In the genomic region with DNA sequence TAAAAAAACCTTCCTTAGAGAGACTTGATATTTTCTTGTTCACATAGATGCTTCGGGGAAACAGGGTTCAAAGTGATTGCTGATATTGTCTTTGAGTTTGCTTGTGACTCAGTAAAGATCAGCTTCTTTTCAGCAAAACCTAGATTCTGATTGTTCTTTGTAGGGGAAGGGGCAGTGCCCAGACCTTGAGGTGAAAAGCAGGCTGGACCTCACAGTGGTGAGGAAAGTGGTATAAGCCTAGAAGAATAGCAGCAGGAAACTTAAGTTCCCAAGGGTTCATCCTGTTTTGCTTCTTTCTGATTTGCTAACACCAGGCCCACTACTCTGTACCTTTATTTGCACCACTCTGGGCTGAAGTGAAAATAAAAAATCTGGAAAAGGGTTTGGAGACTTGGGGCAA, we compare ENCODE assay signal across 22 cellular contexts. TPM values are rescaled to one million over a fixed set of nuclear protein-coding genes. Genes with fewer than 3 reads are reported as not detected.
A peak's percentile ranks its signal among the peaks of the same experiment; 100 is the strongest.
DNase-seq lines count a peak whose midpoint lies in the region; ATAC-seq and TF ChIP-seq lines count a peak whose summit lies in the region.
"Had no signal": no experiment of that assay in that cellular context is flagged by ENCODE, and none has a peak within 500 bp of the region (broad histone marks: within the 10 kb centered on the region; RNA-seq: fewer than 3 reads in every experiment).

No MANE protein-coding gene starts in this region.

- no peaks in the 10 kb centered on the region for H3K9me3 Mint-ChIP-seq in activated naive CD8-positive, alpha-beta T cell (ENCODE audit: low read depth)
- no peaks in the 10 kb centered on the region for H3K9me3 Mint-ChIP-seq in activated naive CD8-positive, alpha-beta T cell treated with anti-CD3 and anti-CD28 coated beads for 36 hours
- no peaks in the 10 kb centered on the region for H3K9me3 Mint-ChIP-seq in stimulated activated naive B cell treated with anti-CD40 and anti-IgM and Interleukin-4, amounts not matched to agents 10 μg/mL and 1 μg/mL and 100 μg/mL, for 72 hours
- no peaks in the 10 kb centered on the region for H3K9me3 Mint-ChIP-seq in effector memory CD8-positive, alpha-beta T cell
- H3K9me3 Mint-ChIP-seq: CD8-positive, alpha-beta T cell; HFFc6 had no signal

- ATAC-seq in right lobe of liver = peak; percentile 24 to 75 (median 41)
- no peak for ATAC-seq in stimulated activated naive B cell treated with anti-CD40 and anti-IgM and Interleukin-4, amounts not matched to agents 10 μg/mL and 1 μg/mL and 100 μg/mL, for 72 hours (replicated peaks)
- ATAC-seq in effector memory CD8-positive, alpha-beta T cell (replicated peaks) = no peak
- ATAC-seq: CD8-positive, alpha-beta T cell; GM12878; HCT116 had no signal

- no peak overlapping the region for H3K27ac ChIP-seq in right lobe of liver
- H3K27ac ChIP-seq: BLaER1, HL-60 had no signal

- no peaks in the 10 kb centered on the region for H3K27me3 Mint-ChIP-seq in activated naive CD8-positive, alpha-beta T cell
- H3K27me3 Mint-ChIP-seq in activated naive CD8-positive, alpha-beta T cell treated with anti-CD3 and anti-CD28 coated beads for 36 hours = no peaks in the 10 kb centered on the region
- no peaks in the 10 kb centered on the region for H3K27me3 Mint-ChIP-seq in stimulated activated naive B cell treated with anti-CD40 and anti-IgM and Interleukin-4, amounts not matched to agents 10 μg/mL and 1 μg/mL and 100 μg/mL, for 72 hours
- no peaks in the 10 kb centered on the region for H3K27me3 Mint-ChIP-seq in effector memory CD8-positive, alpha-beta T cell

- peaks cover 9% of the 10 kb centered on the region for H3K4me1 Mint-ChIP-seq in activated naive CD8-positive, alpha-beta T cell (ENCODE audit: low read depth)
- peaks cover 16% of the 10 kb centered on the region for H3K4me1 Mint-ChIP-seq in activated naive CD8-positive, alpha-beta T cell treated with anti-CD3 and anti-CD28 coated beads for 36 hours
- peaks cover 0 to 2% of the 10 kb centered on the region in 2 donors for H3K4me1 Mint-ChIP-seq in stimulated activated naive B cell treated with anti-CD40 and anti-IgM and Interleukin-4, amounts not matched to agents 10 μg/mL and 1 μg/mL and 100 μg/mL, for 72 hours
- H3K4me1 Mint-ChIP-seq in effector memory CD8-positive, alpha-beta T cell (ENCODE audit: low read depth in 2 of 2) = peaks cover 0 to 3% of the 10 kb centered on the region in 2 donors

- no peak for TF ChIP-seq CTCF in right lobe of liver (IDR thresholded peaks at IDR 0.05)

- no peaks in the 10 kb centered on the region for H3K27me3 ChIP-seq in right lobe of liver
- H3K27me3 ChIP-seq: BLaER1 had no signal

- no peak for DNase-seq in activated naive CD8-positive, alpha-beta T cell treated with anti-CD3 and anti-CD28 coated beads for 36 hours
- DNase-seq in dermis blood vessel endothelial cell = peak; percentile 75
- DNase-seq in right lobe of liver = no peak
- DNase-seq in stimulated activated naive B cell treated with anti-CD40 and anti-IgM and Interleukin-4, amounts not matched to agents 10 μg/mL and 1 μg/mL and 100 μg/mL, for 72 hours = no peak
- DNase-seq in NCI-H1930 (lab: John Stamatoyannopoulos, UW) = no peak
- no peak for DNase-seq in C1 segment of cervical spinal cord (lab: John Stamatoyannopoulos, UW)
- no peak for DNase-seq in effector memory CD8-positive, alpha-beta T cell
- DNase-seq: 8988T; Calu3; CD8-positive, alpha-beta T cell; DMS53; DND-41; EL; GOT3; H7; HFFc6; IMR-90 had no signal

- no peaks in the 10 kb centered on the region for H3K9me3 ChIP-seq in right lobe of liver

- H3K36me3 ChIP-seq in right lobe of liver = peaks cover 4 to 88% (median 21%) of the 10 kb centered on the region in 4 donors

- intact Hi-C loops in right lobe of liver (cut with DNase I) = no loop called here

- peaks cover 11% of the 10 kb centered on the region for H3K36me3 Mint-ChIP-seq in activated naive CD8-positive, alpha-beta T cell
- H3K36me3 Mint-ChIP-seq in activated naive CD8-positive, alpha-beta T cell treated with anti-CD3 and anti-CD28 coated beads for 36 hours = peaks cover 32% of the 10 kb centered on the region
- H3K36me3 Mint-ChIP-seq in stimulated activated naive B cell treated with anti-CD40 and anti-IgM and Interleukin-4, amounts not matched to agents 10 μg/mL and 1 μg/mL and 100 μg/mL, for 72 hours = peaks cover 40% of the 10 kb centered on the region in 2 donors
- H3K36me3 Mint-ChIP-seq in effector memory CD8-positive, alpha-beta T cell (ENCODE audit: insufficient read depth) = peaks cover 95% of the 10 kb centered on the region

- peak overlapping the region; percentile 41 for H3K27ac Mint-ChIP-seq in activated naive CD8-positive, alpha-beta T cell
- no peak overlapping the region for H3K27ac Mint-ChIP-seq in activated naive CD8-positive, alpha-beta T cell treated with anti-CD3 and anti-CD28 coated beads for 36 hours
- H3K27ac Mint-ChIP-seq in stimulated activated naive B cell treated with anti-CD40 and anti-IgM and Interleukin-4, amounts not matched to agents 10 μg/mL and 1 μg/mL and 100 μg/mL, for 72 hours = peak overlapping the region; percentile 20
- H3K27ac Mint-ChIP-seq in effector memory CD8-positive, alpha-beta T cell = no peak overlapping the region
- H3K27ac Mint-ChIP-seq: CD8-positive, alpha-beta T cell; HFFc6 had no signal

- H3K4me3 ChIP-seq in right lobe of liver = no peak overlapping the region
- H3K4me3 ChIP-seq: BLaER1, GM12878 had no signal

- H3K4me3 Mint-ChIP-seq in activated naive CD8-positive, alpha-beta T cell = no peak overlapping the region
- H3K4me3 Mint-ChIP-seq in activated naive CD8-positive, alpha-beta T cell treated with anti-CD3 and anti-CD28 coated beads for 36 hours = no peak overlapping the region
- H3K4me3 Mint-ChIP-seq in stimulated activated naive B cell treated with anti-CD40 and anti-IgM and Interleukin-4, amounts not matched to agents 10 μg/mL and 1 μg/mL and 100 μg/mL, for 72 hours = no peak overlapping the region
- H3K4me3 Mint-ChIP-seq in effector memory CD8-positive, alpha-beta T cell = no peak overlapping the region
- H3K4me3 Mint-ChIP-seq: CD8-positive, alpha-beta T cell; HFFc6 had no signal

- no peak for TF ChIP-seq POLR2A in right lobe of liver (IDR thresholded peaks at IDR 0.05)

- no peaks in the 10 kb centered on the region for H3K4me1 ChIP-seq in right lobe of liver
- H3K4me1 ChIP-seq: BLaER1 had no signal

- 80% methylated on average over 1 of the region's 1 CpG for WGBS in right lobe of liver (ENCODE audit: insufficient coverage, low coverage, low lambda C conversion rate, missing lambda C conversion rate)

RNA-seq across cellular contexts. Expression of gene UBXN4, which starts 20.9 kb away (rescaled TPM):
- 10 to 100 TPM; 70.6 to 81.8 TPM for total RNA-seq in activated naive CD8-positive, alpha-beta T cell treated with anti-CD3 and anti-CD28 coated beads for 36 hours
- total RNA-seq in dermis blood vessel endothelial cell (69.1 and 89.3 TPM in 2 replicates), right lobe of liver (10 to 100 TPM; 49.4 to 78.2 (median 62.5) TPM)

Comparison
In these comparisons a context has a peak if more than half of its experiments do, and no peak if none do; other contexts are left out.
1. H3K27ac Mint-ChIP-seq: peak in activated naive CD8-positive, alpha-beta T cell (single experiment) and stimulated activated naive B cell treated with anti-CD40 and anti-IgM and Interleukin-4, amounts not matched to agents 10 μg/mL and 1 μg/mL and 100 μg/mL, for 72 hours (single experiment); none in activated naive CD8-positive, alpha-beta T cell treated with anti-CD3 and anti-CD28 coated beads for 36 hours (single experiment) and effector memory CD8-positive, alpha-beta T cell (0 of 2).
2. ATAC-seq: peak in right lobe of liver (4 of 4); none in stimulated activated naive B cell treated with anti-CD40 and anti-IgM and Interleukin-4, amounts not matched to agents 10 μg/mL and 1 μg/mL and 100 μg/mL, for 72 hours (0 of 2) and effector memory CD8-positive, alpha-beta T cell (single experiment).